9 cellular contexts compared by ENCODE assay signal in genomic region chr3:126213376-126214044, GRCh38. TPM values are rescaled to one million over a fixed set of nuclear protein-coding genes. Genes with fewer than 3 reads are reported as not detected.
DNase-seq lines count a peak whose midpoint lies in the region; ATAC-seq and TF ChIP-seq lines count a peak whose summit lies in the region.
"Had no signal": no experiment of that assay in that cellular context is flagged by ENCODE, and none has a peak within 500 bp of the region (broad histone marks: within the 10 kb centered on the region; RNA-seq: fewer than 3 reads in every experiment).

No MANE protein-coding gene starts in this region.

- H3K4me3 ChIP-seq in cardiac muscle cell: peak overlapping the region; percentile 27
- H3K4me3 ChIP-seq in naive thymus-derived CD4-positive, alpha-beta T cell (ENCODE audit: low read length): no peak overlapping the region
- peak overlapping the region; percentile 49 to 55 for H3K4me3 ChIP-seq in vagina

- DNase-seq in cardiac muscle cell (ENCODE audit: low read depth in 1 of 2, low spot score in 1 of 2): peak; percentile 2 to 42
- DNase-seq in Right ventricle myocardium superior: no peak
- peak; percentile 11 for DNase-seq in fibroblast of peridontal ligament (ENCODE audit: extremely low read depth)
- no peak for DNase-seq in naive thymus-derived CD4-positive, alpha-beta T cell
- DNase-seq in vagina (ENCODE audit: extremely low spot score in 2 of 2): no peak
- no peak for DNase-seq in superior temporal gyrus (ENCODE audit: extremely low spot score)

- ATAC-seq in Right ventricle myocardium superior (ENCODE audit: poor library complexity) (no peak), GM19467 (IDR thresholded peaks at IDR 0.05; ENCODE audit: unreplicated experiment) (no peak), GM21619 (IDR thresholded peaks at IDR 0.05; ENCODE audit: unreplicated experiment) (no peak)
- no peak for ATAC-seq in naive thymus-derived CD4-positive, alpha-beta T cell

- CTCF ChIA-PET in naive thymus-derived CD4-positive, alpha-beta T cell (lab: Charles Lee): no interaction called here

- H3K4me1 ChIP-seq in cardiac muscle cell (ENCODE audit: low read depth) (no peaks in the 10 kb centered on the region), vagina (peaks cover 17% of the 10 kb centered on the region)
- no peaks in the 10 kb centered on the region for H3K4me1 ChIP-seq in naive thymus-derived CD4-positive, alpha-beta T cell (ENCODE audit: control insufficient read depth in 2 of 2, insufficient read depth in 2 of 2, low read length in 2 of 2)

- H3K9me3 ChIP-seq in cardiac muscle cell (ENCODE audit: low read depth) (no peaks in the 10 kb centered on the region), vagina (no peaks in the 10 kb centered on the region)
- no peaks in the 10 kb centered on the region for H3K9me3 ChIP-seq in naive thymus-derived CD4-positive, alpha-beta T cell (ENCODE audit: control insufficient read depth in 2 of 3, low read length in 3 of 3)

- H3K36me3 Mint-ChIP-seq in naive thymus-derived CD4-positive, alpha-beta T cell: no peaks in the 10 kb centered on the region

- H3K9me3 Mint-ChIP-seq in naive thymus-derived CD4-positive, alpha-beta T cell: peaks cover 0 to 6% (median 0%) of the 10 kb centered on the region in 11 donors

- H3K4me1 Mint-ChIP-seq in naive thymus-derived CD4-positive, alpha-beta T cell: peaks cover 0 to 12% (median 8%) of the 10 kb centered on the region in 7 donors

- peak overlapping the region in 7 of 10 donors; percentile 19 to 83 (median 35) for H3K4me3 Mint-ChIP-seq in naive thymus-derived CD4-positive, alpha-beta T cell

- no peak for TF ChIP-seq CTCF in cardiac muscle cell (IDR thresholded peaks at IDR 0.05; ENCODE audit: low read depth, low read length)
- TF ChIP-seq CTCF in vagina (IDR thresholded peaks at IDR 0.05): no peak

- H3K27me3 ChIP-seq in cardiac muscle cell (peaks cover 7% of the 10 kb centered on the region), vagina (no peaks in the 10 kb centered on the region)
- H3K27me3 ChIP-seq in naive thymus-derived CD4-positive, alpha-beta T cell (ENCODE audit: control insufficient read depth in 2 of 2, insufficient read depth in 2 of 2, low read length in 2 of 2): peaks cover 0 to 6% of the 10 kb centered on the region in 2 donors

- no peak for TF ChIP-seq POLR2A in vagina (IDR thresholded peaks at IDR 0.05)

- no peaks in the 10 kb centered on the region for H3K36me3 ChIP-seq in cardiac muscle cell
- no peaks in the 10 kb centered on the region for H3K36me3 ChIP-seq in naive thymus-derived CD4-positive, alpha-beta T cell (ENCODE audit: control insufficient read depth in 2 of 3, insufficient read depth in 3 of 3, low read length in 3 of 3)
- H3K36me3 ChIP-seq in vagina: no peaks in the 10 kb centered on the region

- peaks cover 56 to 89% (median 79%) of the 10 kb centered on the region in 5 donors for H3K27me3 Mint-ChIP-seq in naive thymus-derived CD4-positive, alpha-beta T cell

- H3K27ac Mint-ChIP-seq in naive thymus-derived CD4-positive, alpha-beta T cell: no peak overlapping the region

- intact Hi-C loops in Right ventricle myocardium superior (cut with DNase I): no loop called here
- intact Hi-C loops in naive thymus-derived CD4-positive, alpha-beta T cell (cut with micrococcal nuclease): no loop called here
- intact Hi-C loops in vagina (cut with DNase I): no loop called here

- H3K27ac ChIP-seq in cardiac muscle cell (no peak overlapping the region), vagina (peak overlapping the region; percentile 73)
- H3K27ac ChIP-seq in naive thymus-derived CD4-positive, alpha-beta T cell (ENCODE audit: low read depth, low read length): no peak overlapping the region

- POLR2A ChIA-PET in naive thymus-derived CD4-positive, alpha-beta T cell (lab: Charles Lee): no interaction called here

RNA-seq across cellular contexts. Expression of gene ALDH1L1, which starts 33.1 kb away (rescaled TPM):
- 1.3 and 2.6 TPM in 2 replicates for total RNA-seq in cardiac muscle cell
- 0.98 and 4.0 TPM in 2 replicates for polyA plus RNA-seq in cardiac muscle cell
- total RNA-seq in Right ventricle myocardium superior: 21.5 TPM
- not detected for total RNA-seq in naive thymus-derived CD4-positive, alpha-beta T cell
- polyA plus RNA-seq in naive thymus-derived CD4-positive, alpha-beta T cell: not detected
- 19.2 TPM for total RNA-seq in vagina
- total RNA-seq: lung microvascular endothelial cell had no signal

Comparison
In these comparisons a context has a peak if more than half of its experiments do, and no peak if none do; other contexts are left out.
1. DNase-seq: peak in cardiac muscle cell (2 of 2) and fibroblast of peridontal ligament (single experiment); none in Right ventricle myocardium superior (single experiment), naive thymus-derived CD4-positive, alpha-beta T cell (0 of 9), vagina (0 of 2) and superior temporal gyrus (single experiment).